In genomic region chr4:57233391-57233790, GRCh38 we compare ENCODE assay signal across 14 cellular contexts.
DNase-seq lines count a peak whose midpoint lies in the region; ATAC-seq and TF ChIP-seq lines count a peak whose summit lies in the region.
"Had no signal": no experiment of that assay in that cellular context is flagged by ENCODE, and none has a peak within 500 bp of the region (broad histone marks: within the 10 kb centered on the region; RNA-seq: fewer than 3 reads in every experiment).

No MANE protein-coding gene starts in this region.

- no peak for TF ChIP-seq RAD21 in IMR-90 (IDR thresholded peaks at IDR 0.05; ENCODE audit: low read length)

- no peak overlapping the region for H3K4ac ChIP-seq in IMR-90 (ENCODE audit: low read depth, low read length)

- no peaks in the 10 kb centered on the region for H3K4me1 Mint-ChIP-seq in CD4-positive, alpha-beta memory T cell
- H3K4me1 Mint-ChIP-seq: B cell, naive B cell had no signal

- H3K18ac ChIP-seq in IMR-90 (ENCODE audit: low read depth, low read length), result no peak overlapping the region

- peak; percentile 87 for ATAC-seq in IMR-90 (ENCODE audit: low read depth)
- peak; percentile 81 for ATAC-seq in left lung
- no peak for ATAC-seq in GM18517 (IDR thresholded peaks at IDR 0.05; ENCODE audit: unreplicated experiment)
- ATAC-seq: esophagus mucosa had no signal

- H3K27ac Mint-ChIP-seq in CD4-positive, alpha-beta memory T cell, result no peak overlapping the region
- H3K27ac Mint-ChIP-seq: B cell had no signal

- no peak overlapping the region for H2BK5ac ChIP-seq in IMR-90 (ENCODE audit: low read depth, low read length, poor library complexity, severe bottlenecking)

- H3K9me1 ChIP-seq in IMR-90 (ENCODE audit: insufficient read depth, low read length), result no peaks in the 10 kb centered on the region

- TF ChIP-seq CTCF in IMR-90 (conservative IDR thresholded peaks at IDR 0.05; ENCODE audit: low read depth, low read length) (no peak), mammary epithelial cell (conservative IDR thresholded peaks at IDR 0.05 in 1 of 2, IDR thresholded peaks at IDR 0.05 in 1 of 2; ENCODE audit: extremely low read depth in 1 of 2, insufficient read depth in 1 of 2, low read depth in 1 of 2, low read length in 2 of 2) (no peak), left lung (IDR thresholded peaks at IDR 0.05) (no peak), dorsolateral prefrontal cortex (IDR thresholded peaks at IDR 0.05 in 54 of 56, conservative IDR thresholded peaks at IDR 0.05 in 2 of 56; ENCODE audit: low read depth in 1 of 56, partially characterized antibody in 56 of 56) (no peak)

- H2BK120ac ChIP-seq in IMR-90 (ENCODE audit: low read depth, low read length), result no peak overlapping the region

- H2AK5ac ChIP-seq in IMR-90 (ENCODE audit: low read depth, low read length), result no peak overlapping the region

- no CpG with 5 or more reads among the region's 4 CpGs for WGBS in IMR-90 (ENCODE audit: extremely low coverage in 2 of 2, insufficient read length in 1 of 2), 2 experiments
- WGBS in mammary epithelial cell (ENCODE audit: low coverage, missing lambda C conversion rate), result 73% methylated on average over 4 of the region's 4 CpGs

- intact Hi-C loops in IMR-90 (cut with micrococcal nuclease) (no loop called here), mammary epithelial cell (cut with micrococcal nuclease) (no loop called here), left lung (cut with DNase I) (no loop called here), dorsolateral prefrontal cortex (cut with DNase I) (no loop called here)
- intact Hi-C loops in CD4-positive, alpha-beta memory T cell (cut with micrococcal nuclease), result no loop called here

- no peaks in the 10 kb centered on the region for H4K20me1 ChIP-seq in IMR-90 (ENCODE audit: insufficient read depth, low read length)
- no peaks in the 10 kb centered on the region for H4K20me1 ChIP-seq in mammary epithelial cell (ENCODE audit: insufficient read depth, low read length)

- no peak overlapping the region for H3K23ac ChIP-seq in IMR-90 (ENCODE audit: low read depth, low read length)

- H3K14ac ChIP-seq in IMR-90 (replicated peaks; ENCODE audit: low read depth, low read length), result no peak overlapping the region

- no TSS peak for BruUV-seq in IMR-90 (replicated peaks; lab: Mats Ljungman, UMichigan)
- no TSS peak for BruUV-seq in mammary epithelial cell (replicated peaks; lab: Mats Ljungman, UMichigan)

- H3K27ac ChIP-seq in ACC112 (ENCODE audit: low read depth, low read length), result peak overlapping the region; percentile 51
- no peak overlapping the region for H3K27ac ChIP-seq in IMR-90 (ENCODE audit: insufficient read depth, low read length)
- H3K27ac ChIP-seq in mammary epithelial cell (ENCODE audit: insufficient read depth, low read depth, low read length), result no peak overlapping the region
- no peak overlapping the region for H3K27ac ChIP-seq in left lung
- H3K27ac ChIP-seq in dorsolateral prefrontal cortex, result peak overlapping the region in 3 of 59 donors; percentile 4 to 17 (median 16)
- H3K27ac ChIP-seq in CD4-positive, alpha-beta memory T cell (ENCODE audit: low read depth, low read length), result no peak overlapping the region
- H3K27ac ChIP-seq: spleen had no signal

- no peak overlapping the region for H4K8ac ChIP-seq in IMR-90 (ENCODE audit: low read depth in 2 of 2, low read length in 2 of 2)

- H3K9ac ChIP-seq in IMR-90 (ENCODE audit: low read depth, low read length), result no peak overlapping the region
- no peak overlapping the region for H3K9ac ChIP-seq in mammary epithelial cell (ENCODE audit: insufficient read depth, low read length)

- H2AFZ ChIP-seq in ACC112 (ENCODE audit: low read length, unreplicated experiment) (peak overlapping the region; percentile 68), IMR-90 (replicated peaks; ENCODE audit: low read length, poor library complexity) (no peak overlapping the region), mammary epithelial cell (ENCODE audit: low read depth, low read length) (no peak overlapping the region)

- no peaks in the 10 kb centered on the region for H3K79me2 ChIP-seq in ACC112 (ENCODE audit: control insufficient read depth, insufficient read depth, low read length, unreplicated experiment)
- no peaks in the 10 kb centered on the region for H3K79me2 ChIP-seq in mammary epithelial cell (ENCODE audit: insufficient read depth, low read length)

- no peak for TF ChIP-seq POLR2A in IMR-90 (IDR thresholded peaks at IDR 0.05; ENCODE audit: low read depth, low read length)

- H3K36me3 ChIP-seq in ACC112 (ENCODE audit: insufficient read depth, low read length) (no peaks in the 10 kb centered on the region), IMR-90 (ENCODE audit: control insufficient read depth, insufficient read depth, low read length) (no peaks in the 10 kb centered on the region), mammary epithelial cell (ENCODE audit: insufficient read depth, low read length) (no peaks in the 10 kb centered on the region), left lung (no peaks in the 10 kb centered on the region)
- no peaks in the 10 kb centered on the region for H3K36me3 ChIP-seq in CD4-positive, alpha-beta memory T cell (ENCODE audit: insufficient read depth, low read length)
- H3K36me3 ChIP-seq: spleen had no signal

- no peak overlapping the region for H4K5ac ChIP-seq in IMR-90 (ENCODE audit: low read depth, low read length)

- H3K27me3 ChIP-seq in ACC112 (ENCODE audit: insufficient read depth, low read length) (peaks cover 18% of the 10 kb centered on the region), IMR-90 (ENCODE audit: control insufficient read depth, insufficient read depth, low read length) (peaks cover 3% of the 10 kb centered on the region), mammary epithelial cell (ENCODE audit: insufficient read depth, low read length) (no peaks in the 10 kb centered on the region), left lung (no peaks in the 10 kb centered on the region), dorsolateral prefrontal cortex (no peaks in the 10 kb centered on the region)
- no peaks in the 10 kb centered on the region for H3K27me3 ChIP-seq in CD4-positive, alpha-beta memory T cell (ENCODE audit: insufficient read depth, low read length)
- H3K27me3 ChIP-seq: spleen had no signal

- CTCF ChIA-PET in IMR-90 (lab: Yijun Ruan, JAX), result no interaction called here
- CTCF ChIA-PET in mammary epithelial cell (lab: Charles Lee; ENCODE audit: low non-redundant PET), result interaction anchor here (0.6 kb wide), 1 partner anchor 193 kb away, joined by 3 read pairs; no protein-coding TSS in a partner anchor
- CTCF ChIA-PET in CD4-positive, alpha-beta memory T cell (lab: Charles Lee; ENCODE audit: partially characterized antibody), result no interaction called here

- dilution Hi-C loops in IMR-90 (cut with HindIII; ENCODE audit: low sequenced_read_pairs, unreplicated experiment) (no loop called here), mammary epithelial cell (cut with HindIII; ENCODE audit: low sequenced_read_pairs) (no loop called here)

- H3K4me2 ChIP-seq in IMR-90 (ENCODE audit: low read depth, low read length), result no peak overlapping the region
- no peak overlapping the region for H3K4me2 ChIP-seq in mammary epithelial cell (ENCODE audit: insufficient read depth, low read depth, low read length)

- peaks cover 3 to 9% of the 10 kb centered on the region in 2 donors for H3K27me3 Mint-ChIP-seq in CD4-positive, alpha-beta memory T cell

- H3K9me3 Mint-ChIP-seq in CD4-positive, alpha-beta memory T cell, result peaks cover 0 to 4% (median 0%) of the 10 kb centered on the region in 8 donors

- POLR2A ChIA-PET in IMR-90 (lab: Charles Lee; ENCODE audit: unreplicated experiment), result no interaction called here
- POLR2A ChIA-PET in CD4-positive, alpha-beta memory T cell (lab: Charles Lee; ENCODE audit: partially characterized antibody), result no interaction called here

- no peak overlapping the region for H2AK9ac ChIP-seq in IMR-90 (replicated peaks; ENCODE audit: low read depth, low read length, poor library complexity)

- in situ Hi-C loops in IMR-90 (cut with MboI; ENCODE audit: low sequenced_read_pairs), result no loop called here
- in situ Hi-C loops in mammary epithelial cell (cut with MboI; ENCODE audit: low sequenced_read_pairs in 2 of 2), result no loop called here

- H3K36me3 Mint-ChIP-seq in CD4-positive, alpha-beta memory T cell, result no peaks in the 10 kb centered on the region
- H3K36me3 Mint-ChIP-seq: naive B cell had no signal

- H3K9me3 ChIP-seq in IMR-90 (ENCODE audit: control insufficient read depth, insufficient read depth, low read length) (no peaks in the 10 kb centered on the region), mammary epithelial cell (replicated peaks; ENCODE audit: insufficient read depth, low read length) (no peaks in the 10 kb centered on the region), left lung (no peaks in the 10 kb centered on the region)
- H3K9me3 ChIP-seq in CD4-positive, alpha-beta memory T cell (ENCODE audit: control insufficient read depth in 1 of 2, low read length in 2 of 2), result no peaks in the 10 kb centered on the region
- H3K9me3 ChIP-seq: spleen had no signal

- no peak overlapping the region for H3K56ac ChIP-seq in IMR-90 (ENCODE audit: extremely low read depth, insufficient read depth, low read length)

- H3K4me3 ChIP-seq in ACC112 (ENCODE audit: low read depth, low read length) (peak overlapping the region; percentile 47), IMR-90 (ENCODE audit: insufficient read depth, low read depth, low read length) (no peak overlapping the region), mammary epithelial cell (replicated peaks in 1 of 3; ENCODE audit: insufficient read depth in 1 of 3, low read depth in 2 of 3, low read length in 3 of 3) (no peak overlapping the region), left lung (no peak overlapping the region), dorsolateral prefrontal cortex (peak overlapping the region in 1 of 59 donors; percentile 17)
- no peak overlapping the region for H3K4me3 ChIP-seq in CD4-positive, alpha-beta memory T cell (ENCODE audit: low read length in 2 of 2)
- H3K4me3 ChIP-seq: spleen had no signal

- H3K79me1 ChIP-seq in IMR-90 (ENCODE audit: low read depth in 1 of 2, low read length in 2 of 2), result no peaks in the 10 kb centered on the region

- H3K4me1 ChIP-seq in ACC112 (ENCODE audit: control insufficient read depth, insufficient read depth, low read length, unreplicated experiment), result peaks cover 22% of the 10 kb centered on the region
- no peaks in the 10 kb centered on the region for H3K4me1 ChIP-seq in IMR-90 (ENCODE audit: control insufficient read depth, insufficient read depth, low read length)
- H3K4me1 ChIP-seq in mammary epithelial cell (ENCODE audit: insufficient read depth, low read length), result peaks cover 44% of the 10 kb centered on the region
- H3K4me1 ChIP-seq in left lung, result peaks cover 0 to 5% of the 10 kb centered on the region in 2 donors
- no peaks in the 10 kb centered on the region for H3K4me1 ChIP-seq in CD4-positive, alpha-beta memory T cell (ENCODE audit: insufficient read depth, low read length)
- H3K4me1 ChIP-seq: spleen had no signal

- H2BK20ac ChIP-seq in IMR-90 (ENCODE audit: low read depth, low read length), result no peak overlapping the region

- no peak overlapping the region for H2BK15ac ChIP-seq in IMR-90 (ENCODE audit: low read depth, low read length)

- H4K91ac ChIP-seq in IMR-90 (ENCODE audit: insufficient read depth, low read depth, low read length), result no peak overlapping the region

- no peak overlapping the region for H3K4me3 Mint-ChIP-seq in CD4-positive, alpha-beta memory T cell
- H3K4me3 Mint-ChIP-seq: B cell, naive B cell had no signal

- DNase-seq in IMR-90 (peak; percentile 28), mammary epithelial cell (peak; percentile 37), left lung (no peak), dorsolateral prefrontal cortex (no peak), NCI-H2171 treated with DMSO at 0.1 percent for 48 hours (lab: John Stamatoyannopoulos, UW) (no peak)
- no peak for DNase-seq in CD4-positive, alpha-beta memory T cell
- DNase-seq: activated CD4-positive, alpha-beta T cell treated with anti-CD3 and anti-CD28 coated beads for 4 hours; GDM1; naive B cell; spleen had no signal

Comparison
In these comparisons a context has a peak if more than half of its experiments do, and no peak if none do; other contexts are left out.
1. DNase-seq: peak in IMR-90 (single experiment) and mammary epithelial cell (single experiment); none in left lung (0 of 2), dorsolateral prefrontal cortex (0 of 10), NCI-H2171 treated with DMSO at 0.1 percent for 48 hours (single experiment) and CD4-positive, alpha-beta memory T cell (0 of 5).